8 cellular contexts compared by ENCODE assay signal in genomic region chr12:131092911-131093901, GRCh38.
DNase-seq lines count a peak whose midpoint lies in the region; ATAC-seq and TF ChIP-seq lines count a peak whose summit lies in the region.

No MANE protein-coding gene starts in this region.

- no peak overlapping the region for H3K9ac ChIP-seq in PC-3 (ENCODE audit: low read length)

- H3K36me3 ChIP-seq in PC-3 (ENCODE audit: low read depth, low read length), result no peaks in the 10 kb centered on the region

- peak overlapping the region; percentile 31; the same call in 1 of the 2 replicates for H3K4me3 ChIP-seq in PC-3 (ENCODE audit: low read length)

- H3K79me2 ChIP-seq in PC-3 (ENCODE audit: low read length), result no peaks in the 10 kb centered on the region

- peaks cover 9% of the 10 kb centered on the region for H3K4me1 ChIP-seq in PC-3 (ENCODE audit: insufficient read depth, low read length)

- H4K20me1 ChIP-seq in PC-3 (ENCODE audit: low read length), result no peaks in the 10 kb centered on the region

- H3K27ac ChIP-seq in PC-3 (ENCODE audit: low read length), result 0 out of 2 replicates have a peak overlapping the region, but pooled peaks have one; percentile 2

- no peaks in the 10 kb centered on the region for H3K9me2 ChIP-seq in PC-3 (replicated peaks; ENCODE audit: low read length)

- BruUV-seq in PC-3 (replicated peaks; lab: Mats Ljungman, UMichigan), result no TSS peak

- intact Hi-C loops in PC-3 (cut with micrococcal nuclease), result no loop called here

- H2AFZ ChIP-seq in PC-3 (ENCODE audit: low read length), result peak overlapping the region; percentile 47

- DNase-seq in activated naive CD4-positive, alpha-beta T cell treated with Interleukin-2 at 50 U/mL for 16 hours, result peak; percentile 20
- no peak for DNase-seq in activated naive CD4-positive, alpha-beta T cell (lab: John Stamatoyannopoulos, UW)
- DNase-seq in PC-3 (peak; percentile 66), left lobe of liver (ENCODE audit: low spot score) (peak; percentile 34), NCI-H1417 treated with DMSO at 0.1 percent for 48 hours (lab: John Stamatoyannopoulos, UW) (no peak), A172 (ENCODE audit: low spot score) (no peak), HPDE6-E6E7 (ENCODE audit: extremely low spot score) (no peak)

- peak; percentile 30; the same call in 1 of the 2 replicates for TF ChIP-seq CTCF in PC-3 (conservative IDR thresholded peaks at IDR 0.05; ENCODE audit: low read depth, low read length)

- no peaks in the 10 kb centered on the region for H3F3A ChIP-seq in PC-3 (ENCODE audit: low read length, unreplicated experiment)

- peaks cover 49% of the 10 kb centered on the region for H3K27me3 ChIP-seq in PC-3 (ENCODE audit: low read length)

- peak overlapping the region; percentile 77 for H3K4me2 ChIP-seq in PC-3 (ENCODE audit: low read length)

- CTCF ChIA-PET in PC-3 (lab: Charles Lee), result no interaction called here

- no peaks in the 10 kb centered on the region for H3K9me3 ChIP-seq in PC-3 (ENCODE audit: low read length)

- ATAC-seq in HG02798 (IDR thresholded peaks at IDR 0.05; ENCODE audit: poor library complexity, unreplicated experiment) (peak; percentile 71), PC-3 (peak; percentile 80), left lobe of liver (no peak)

- POLR2A ChIA-PET in PC-3 (lab: Charles Lee; ENCODE audit: unreplicated experiment), result no interaction called here

Comparison
In these comparisons a context has a peak if more than half of its experiments do, and no peak if none do; other contexts are left out.
1. DNase-seq: peak in activated naive CD4-positive, alpha-beta T cell treated with Interleukin-2 at 50 U/mL for 16 hours (single experiment), PC-3 (single experiment) and left lobe of liver (single experiment); none in activated naive CD4-positive, alpha-beta T cell (0 of 4), NCI-H1417 treated with DMSO at 0.1 percent for 48 hours (single experiment), A172 (single experiment) and HPDE6-E6E7 (single experiment).